Comparison of ENCODE assay signal across 2 cellular contexts in the genomic region with DNA sequence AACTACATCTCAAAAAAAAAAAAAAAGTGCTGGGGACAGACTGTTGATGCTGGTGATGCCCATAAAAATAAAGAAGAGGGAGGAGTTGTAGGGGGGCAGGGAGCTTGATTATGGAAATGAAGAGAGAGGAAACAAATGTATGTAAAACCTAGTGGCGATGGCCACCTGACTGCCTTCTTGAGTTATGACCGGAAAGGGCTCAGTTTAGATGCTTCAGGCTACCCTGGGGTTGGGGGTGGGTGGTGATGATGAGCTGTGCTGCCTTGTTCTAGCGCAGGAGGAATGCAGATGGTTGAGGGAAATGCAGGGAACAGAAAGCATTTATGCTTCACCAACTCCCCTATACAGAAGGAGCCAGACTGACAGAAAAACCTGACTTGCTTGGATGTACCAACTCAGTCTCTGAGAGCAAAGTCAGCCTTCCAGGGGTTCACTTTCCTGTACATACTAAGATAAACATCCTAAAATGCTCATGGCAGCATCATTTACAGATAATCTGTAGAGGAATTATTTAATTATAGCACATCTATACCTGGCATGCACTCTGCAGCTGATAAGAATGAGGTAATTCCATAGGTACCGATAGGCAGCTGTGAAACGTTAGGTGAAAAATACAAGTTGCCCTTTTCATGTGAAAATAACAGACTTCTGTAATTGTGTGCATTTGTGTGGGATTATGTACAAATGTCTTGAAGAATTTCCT.
TF ChIP-seq lines count a peak whose summit lies in the region.

No MANE protein-coding gene starts in this region.

TF ChIP-seq in SK-N-SH, 30 proteins besides CTCF, POLR2A, EP300 and RAD21 (continued from another document):
- TF ChIP-seq, protein P1, sequence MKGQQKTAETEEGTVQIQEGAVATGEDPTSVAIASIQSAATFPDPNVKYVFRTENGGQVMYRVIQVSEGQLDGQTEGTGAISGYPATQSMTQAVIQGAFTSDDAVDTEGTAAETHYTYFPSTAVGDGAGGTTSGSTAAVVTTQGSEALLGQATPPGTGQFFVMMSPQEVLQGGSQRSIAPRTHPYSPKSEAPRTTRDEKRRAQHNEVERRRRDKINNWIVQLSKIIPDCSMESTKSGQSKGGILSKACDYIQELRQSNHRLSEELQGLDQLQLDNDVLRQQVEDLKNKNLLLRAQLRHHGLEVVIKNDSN (IDR thresholded peaks at IDR 0.05; ENCODE audit: borderline replicate concordance, low read depth), result no peak
- TF ChIP-seq FOXM1 (IDR thresholded peaks at IDR 0.05; ENCODE audit: low read depth), result no peak
- TF ChIP-seq RCOR1 (IDR thresholded peaks at IDR 0.05; ENCODE audit: low read length), result peak; percentile 76; the same call in 1 of the 2 replicates

TF ChIP-seq in SK-N-SH treated with all-trans-retinoic acid at 6 μM for 48 hours, 23 proteins besides CTCF, POLR2A, EP300 and RAD21 (continued from another document):
- TF ChIP-seq, protein P2, sequence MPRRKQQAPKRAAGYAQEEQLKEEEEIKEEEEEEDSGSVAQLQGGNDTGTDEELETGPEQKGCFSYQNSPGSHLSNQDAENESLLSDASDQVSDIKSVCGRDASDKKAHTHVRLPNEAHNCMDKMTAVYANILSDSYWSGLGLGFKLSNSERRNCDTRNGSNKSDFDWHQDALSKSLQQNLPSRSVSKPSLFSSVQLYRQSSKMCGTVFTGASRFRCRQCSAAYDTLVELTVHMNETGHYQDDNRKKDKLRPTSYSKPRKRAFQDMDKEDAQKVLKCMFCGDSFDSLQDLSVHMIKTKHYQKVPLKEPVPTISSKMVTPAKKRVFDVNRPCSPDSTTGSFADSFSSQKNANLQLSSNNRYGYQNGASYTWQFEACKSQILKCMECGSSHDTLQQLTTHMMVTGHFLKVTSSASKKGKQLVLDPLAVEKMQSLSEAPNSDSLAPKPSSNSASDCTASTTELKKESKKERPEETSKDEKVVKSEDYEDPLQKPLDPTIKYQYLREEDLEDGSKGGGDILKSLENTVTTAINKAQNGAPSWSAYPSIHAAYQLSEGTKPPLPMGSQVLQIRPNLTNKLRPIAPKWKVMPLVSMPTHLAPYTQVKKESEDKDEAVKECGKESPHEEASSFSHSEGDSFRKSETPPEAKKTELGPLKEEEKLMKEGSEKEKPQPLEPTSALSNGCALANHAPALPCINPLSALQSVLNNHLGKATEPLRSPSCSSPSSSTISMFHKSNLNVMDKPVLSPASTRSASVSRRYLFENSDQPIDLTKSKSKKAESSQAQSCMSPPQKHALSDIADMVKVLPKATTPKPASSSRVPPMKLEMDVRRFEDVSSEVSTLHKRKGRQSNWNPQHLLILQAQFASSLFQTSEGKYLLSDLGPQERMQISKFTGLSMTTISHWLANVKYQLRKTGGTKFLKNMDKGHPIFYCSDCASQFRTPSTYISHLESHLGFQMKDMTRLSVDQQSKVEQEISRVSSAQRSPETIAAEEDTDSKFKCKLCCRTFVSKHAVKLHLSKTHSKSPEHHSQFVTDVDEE (CRISPR knock-in tag; IDR thresholded peaks at IDR 0.05), result no peak
- no peak for TF ChIP-seq ZFP3 (CRISPR knock-in tag; IDR thresholded peaks at IDR 0.05)
TF ChIP-seq in SK-N-SH treated with all-trans-retinoic acid at 6 μM for 48 hours: peak in this region for 0.
